1 cellular context compared by ENCODE assay signal in genomic region chr3:47605646-47606045, GRCh38.
TF ChIP-seq lines count a peak whose summit lies in the region.

No MANE protein-coding gene starts in this region.

TF ChIP-seq in IMR-90, 13 proteins besides CTCF, POLR2A, EP300 and RAD21 (continued from another document):
- TF ChIP-seq, protein P1, sequence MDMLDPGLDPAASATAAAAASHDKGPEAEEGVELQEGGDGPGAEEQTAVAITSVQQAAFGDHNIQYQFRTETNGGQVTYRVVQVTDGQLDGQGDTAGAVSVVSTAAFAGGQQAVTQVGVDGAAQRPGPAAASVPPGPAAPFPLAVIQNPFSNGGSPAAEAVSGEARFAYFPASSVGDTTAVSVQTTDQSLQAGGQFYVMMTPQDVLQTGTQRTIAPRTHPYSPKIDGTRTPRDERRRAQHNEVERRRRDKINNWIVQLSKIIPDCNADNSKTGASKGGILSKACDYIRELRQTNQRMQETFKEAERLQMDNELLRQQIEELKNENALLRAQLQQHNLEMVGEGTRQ (IDR thresholded peaks at IDR 0.05; ENCODE audit: low read depth, low read length), result no peak
- no peak for TF ChIP-seq NFE2L2 (IDR thresholded peaks at IDR 0.05; ENCODE audit: low read depth, low read length)
